ENCODE assay signal across 25 cellular contexts in the genomic region with DNA sequence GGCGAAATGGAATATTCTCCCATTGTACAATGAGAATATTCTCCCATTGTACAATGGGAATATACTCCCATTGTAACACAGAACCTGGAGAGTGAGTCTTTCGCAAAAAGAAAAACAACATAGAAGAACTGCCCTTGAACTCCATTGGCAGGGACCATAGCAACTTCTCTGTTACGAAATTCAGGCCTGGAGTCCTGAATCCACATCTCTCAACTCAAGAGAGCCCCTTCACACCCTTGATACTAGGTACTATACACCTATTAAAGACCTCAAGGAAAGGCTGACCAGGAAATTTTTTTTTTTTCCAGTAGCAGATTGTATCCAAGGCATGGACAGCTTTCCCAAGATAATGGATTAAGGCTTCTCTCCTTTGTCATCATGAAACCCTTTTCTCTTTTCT.
"Had no signal": no experiment of that assay in that cellular context is flagged by ENCODE, and none has a peak within 500 bp of the region (broad histone marks: within the 10 kb centered on the region; RNA-seq: fewer than 3 reads in every experiment).

No MANE protein-coding gene starts in this region.

- H3K27ac ChIP-seq: left ventricle myocardium inferior, ovary, prostate gland, sigmoid colon, spleen, suprapubic skin, thoracic aorta, tibial artery, uterus had no signal

- H3K9me3 ChIP-seq: left ventricle myocardium inferior, mucosa of descending colon, ovary, prostate gland, sigmoid colon, thoracic aorta, tibial artery, uterus had no signal

- DNase-seq: hypothalamus; immature natural killer cell; kidney; left colon; left ventricle myocardium inferior; midbrain; mucosa of descending colon; naive thymus-derived CD4-positive, alpha-beta T cell; ovary; posterior cingulate gyrus; retina; right cardiac atrium; sigmoid colon; small intestine; spleen; stimulated activated CD4-positive, alpha-beta T cell treated with anti-CD3 and anti-CD28 coated beads, Interleukin-4, amount 100 ng/mL, for 24 hours; stimulated activated naive CD4-positive, alpha-beta T cell; tibial artery; trophoblast cell; uterus had no signal

- H3K4me3 ChIP-seq: left ventricle myocardium inferior, mucosa of descending colon, ovary, prostate gland, sigmoid colon, spleen, suprapubic skin, thoracic aorta, tibial artery, uterus had no signal

- H3K27me3 ChIP-seq: ovary, sigmoid colon, spleen, suprapubic skin, tibial artery, uterus had no signal

- ATAC-seq: left colon; mucosa of descending colon; naive thymus-derived CD4-positive, alpha-beta T cell; natural killer cell treated with Interleukin-12 subunit alpha and Interleukin-12 subunit beta and Interleukin-15 and Interleukin-18, amount 100 ng/mL, for 72 hours; right cardiac atrium; stimulated activated effector memory CD8-positive, alpha-beta T cell treated with anti-CD3 and anti-CD28 coated beads, Interleukin-12 subunit alpha, Interleukin-12 subunit beta, amount 100 ng/mL, for 72 hours had no signal

- H3K36me3 ChIP-seq: left ventricle myocardium inferior, ovary, prostate gland, sigmoid colon, spleen, suprapubic skin, thoracic aorta, tibial artery, uterus had no signal

- H3K4me1 ChIP-seq: left ventricle myocardium inferior, prostate gland, sigmoid colon, spleen, suprapubic skin, tibial artery, uterus had no signal
